16 cellular contexts compared by ENCODE assay signal in genomic region chr9:94931036-94931633, GRCh38.
"Had no signal": no experiment of that assay in that cellular context is flagged by ENCODE, and none has a peak within 500 bp of the region (broad histone marks: within the 10 kb centered on the region; RNA-seq: fewer than 3 reads in every experiment).

No MANE protein-coding gene starts in this region.

- H3K9ac ChIP-seq: parathyroid adenoma, SK-N-SH had no signal

- H3K4me2 ChIP-seq: SK-N-SH had no signal

- H3K79me2 ChIP-seq: parathyroid adenoma had no signal

- FAIRE-seq: colon had no signal

- ATAC-seq: activated T-helper 17 cell treated with anti-CD3 and anti-CD28 coated beads, Interleukin-2, amount 50 U/mL, for 72 hours; esophagus mucosa; naive thymus-derived CD4-positive, alpha-beta T cell; T-cell had no signal

- DNase-seq: activated CD4-positive, alpha-beta T cell treated with anti-CD3 and anti-CD28 coated beads for 1 hour; activated CD4-positive, alpha-beta T cell treated with anti-CD3 and anti-CD28 coated beads, Interleukin-2, amount 50 U/mL, for 4 hours; activated naive CD4-positive, alpha-beta T cell treated with anti-CD3 and anti-CD28 coated beads, Interleukin-2, amount 50 U/mL, for 16 hours; naive thymus-derived CD4-positive, alpha-beta T cell; SK-N-SH; stimulated activated CD4-positive, alpha-beta T cell treated with anti-CD3 and anti-CD28 coated beads, Interleukin-4, amount 100 ng/mL, for 24 hours; stimulated activated naive CD4-positive, alpha-beta T cell; T-cell; T1000 had no signal

- H3K4me3 ChIP-seq: cardiac muscle cell, lung had no signal

- H3K27me3 ChIP-seq: cardiac muscle cell had no signal

- H3K27ac ChIP-seq: cardiac muscle cell, parathyroid adenoma, VCaP had no signal

- H3K36me3 ChIP-seq: cardiac muscle cell had no signal

- H3K4me1 ChIP-seq: parathyroid adenoma had no signal

- H2AFZ ChIP-seq: parathyroid adenoma had no signal

- H3K9me3 ChIP-seq: SK-N-SH had no signal
